9 cellular contexts compared by ENCODE assay signal in genomic region chr3:38622336-38622735, GRCh38. TPM values are rescaled to one million over a fixed set of nuclear protein-coding genes. Genes with fewer than 3 reads are reported as not detected.
"Had no signal": no experiment of that assay in that cellular context is flagged by ENCODE, and none has a peak within 500 bp of the region (broad histone marks: within the 10 kb centered on the region; RNA-seq: fewer than 3 reads in every experiment).

No MANE protein-coding gene starts in this region.

- H2AFZ ChIP-seq: GM23248, GM23338 had no signal

- H3K27ac ChIP-seq: GM23248 had no signal

- H3K4me1 ChIP-seq: HAP-1 had no signal

- ATAC-seq: HCT116 had no signal

- H3K9me3 ChIP-seq: HAP-1 had no signal

- H3K4me3 ChIP-seq: GM23248, GM23338, HAP-1 had no signal

- DNase-seq: GM23248, GOT3, H7, H9, HCEC 1CT, HFFc6 had no signal

- H3K4me2 ChIP-seq: GM23338 had no signal

- H3K36me3 ChIP-seq: HAP-1 had no signal

- H3K9ac ChIP-seq: GM23248 had no signal

RNA-seq across cellular contexts. Expression of gene SCN5A, which starts 27.2 kb away (rescaled TPM):
- total RNA-seq: GM23248 had no signal
- polyA plus RNA-seq: GM23248 had no signal
